In genomic region chr12:15131462-15131861, GRCh38 we compare ENCODE assay signal across 15 cellular contexts.
DNase-seq lines count a peak whose midpoint lies in the region; ATAC-seq and TF ChIP-seq lines count a peak whose summit lies in the region.
"Had no signal": no experiment of that assay in that cellular context is flagged by ENCODE, and none has a peak within 500 bp of the region (broad histone marks: within the 10 kb centered on the region; RNA-seq: fewer than 3 reads in every experiment).

No MANE protein-coding gene starts in this region.

- peaks cover 7% of the 10 kb centered on the region for H3K27me3 Mint-ChIP-seq in activated T-helper 1 cell treated with anti-CD3 and anti-CD28 coated beads, Interleukin-12 subunit alpha, Interleukin-12 subunit beta, Interleukin-2, Interleukin-4 antibody, amounts not matched to agents 30 ng/mL and 10 ng/mL and 1 ng/mL, durations not matched to agents 14 hours and 24 hours and 36 hours (ENCODE audit: insufficient read depth)

- no peak for TF ChIP-seq CTCF in brain microvascular endothelial cell (IDR thresholded peaks at IDR 0.05; ENCODE audit: low read depth, low read length, missing control alignments)
- TF ChIP-seq CTCF in right lobe of liver (IDR thresholded peaks at IDR 0.05), result no peak

- no peak overlapping the region for H3K27ac Mint-ChIP-seq in activated T-helper 1 cell treated with anti-CD3 and anti-CD28 coated beads, Interleukin-12 subunit alpha, Interleukin-12 subunit beta, Interleukin-2, Interleukin-4 antibody, amounts not matched to agents 30 ng/mL and 10 ng/mL and 1 ng/mL, durations not matched to agents 14 hours and 24 hours and 36 hours
- H3K27ac Mint-ChIP-seq: activated naive CD4-positive, alpha-beta T cell treated with anti-CD3 and anti-CD28 coated beads, Interleukin-2, amount 50 U/mL, for 72 hours; IgD-negative memory B cell; mesothelial cell of epicardium had no signal

- H3K4me3 ChIP-seq in brain microvascular endothelial cell (ENCODE audit: low read depth, low read length) (no peak overlapping the region), right lobe of liver (no peak overlapping the region)
- H3K4me3 ChIP-seq: PC-9, testis had no signal

- intact Hi-C loops in left cardiac atrium (cut with DNase I), result no loop called here
- intact Hi-C loops in cardiac septum (cut with DNase I), result no loop called here
- intact Hi-C loops in activated T-helper 1 cell treated with anti-CD3 and anti-CD28 coated beads, Interleukin-12 subunit alpha, Interleukin-12 subunit beta, Interleukin-2, Interleukin-4 antibody, amounts not matched to agents 30 ng/mL and 10 ng/mL and 1 ng/mL, durations not matched to agents 14 hours and 24 hours and 36 hours (cut with micrococcal nuclease), result no loop called here
- intact Hi-C loops in right lobe of liver (cut with DNase I), result no loop called here

- no peak overlapping the region for H3K4me3 Mint-ChIP-seq in activated T-helper 1 cell treated with anti-CD3 and anti-CD28 coated beads, Interleukin-12 subunit alpha, Interleukin-12 subunit beta, Interleukin-2, Interleukin-4 antibody, amounts not matched to agents 30 ng/mL and 10 ng/mL and 1 ng/mL, durations not matched to agents 14 hours and 24 hours and 36 hours
- H3K4me3 Mint-ChIP-seq: IgD-negative memory B cell, mesothelial cell of epicardium had no signal

- H3K9me3 ChIP-seq in right lobe of liver, result no peaks in the 10 kb centered on the region
- H3K9me3 ChIP-seq: testis had no signal

- H3K36me3 ChIP-seq in brain microvascular endothelial cell (replicated peaks) (no peaks in the 10 kb centered on the region), right lobe of liver (no peaks in the 10 kb centered on the region)

- H3K27me3 ChIP-seq in brain microvascular endothelial cell (replicated peaks) (no peaks in the 10 kb centered on the region), right lobe of liver (no peaks in the 10 kb centered on the region)
- H3K27me3 ChIP-seq: testis had no signal

- H3K36me3 Mint-ChIP-seq in activated T-helper 1 cell treated with anti-CD3 and anti-CD28 coated beads, Interleukin-12 subunit alpha, Interleukin-12 subunit beta, Interleukin-2, Interleukin-4 antibody, amounts not matched to agents 30 ng/mL and 10 ng/mL and 1 ng/mL, durations not matched to agents 14 hours and 24 hours and 36 hours (ENCODE audit: low read depth), result no peaks in the 10 kb centered on the region
- H3K36me3 Mint-ChIP-seq: activated naive CD4-positive, alpha-beta T cell treated with anti-CD3 and anti-CD28 coated beads, Interleukin-2, amount 50 U/mL, for 72 hours; IgD-negative memory B cell had no signal

- DNase-seq in left cardiac atrium (no peak), cardiac septum (ENCODE audit: low spot score) (no peak), brain microvascular endothelial cell (peak; percentile 39), kidney glomerular epithelial cell (lab: John Stamatoyannopoulos, UW) (peak; percentile 13), right lobe of liver (no peak), NCI-H345 treated with DMSO at 0.1 percent for 48 hours (lab: John Stamatoyannopoulos, UW; ENCODE audit: unreplicated experiment) (no peak)
- no peak for DNase-seq in activated T-helper 1 cell treated with anti-CD3 and anti-CD28 coated beads, Interleukin-12 subunit alpha, Interleukin-12 subunit beta, Interleukin-2, Interleukin-4 antibody, amounts not matched to agents 30 ng/mL and 10 ng/mL and 1 ng/mL, durations not matched to agents 14 hours and 24 hours and 36 hours (ENCODE audit: low spot score)
- DNase-seq in stimulated activated naive CD4-positive, alpha-beta T cell (lab: John Stamatoyannopoulos, UW), result no peak
- DNase-seq: H7, NCI-H1930, PC-9, testis had no signal

- in situ Hi-C loops in brain microvascular endothelial cell (cut with HindIII; ENCODE audit: low pct_ligation_motif_present, low sequenced_read_pairs), result no loop called here

- H3K9me3 Mint-ChIP-seq in activated T-helper 1 cell treated with anti-CD3 and anti-CD28 coated beads, Interleukin-12 subunit alpha, Interleukin-12 subunit beta, Interleukin-2, Interleukin-4 antibody, amounts not matched to agents 30 ng/mL and 10 ng/mL and 1 ng/mL, durations not matched to agents 14 hours and 24 hours and 36 hours, result no peaks in the 10 kb centered on the region
- H3K9me3 Mint-ChIP-seq: activated naive CD4-positive, alpha-beta T cell treated with anti-CD3 and anti-CD28 coated beads, Interleukin-2, amount 50 U/mL, for 72 hours; IgD-negative memory B cell had no signal

- H3K27ac ChIP-seq in brain microvascular endothelial cell (no peak overlapping the region), right lobe of liver (no peak overlapping the region)
- H3K27ac ChIP-seq: PC-9, testis had no signal

- H3K4me1 Mint-ChIP-seq in activated T-helper 1 cell treated with anti-CD3 and anti-CD28 coated beads, Interleukin-12 subunit alpha, Interleukin-12 subunit beta, Interleukin-2, Interleukin-4 antibody, amounts not matched to agents 30 ng/mL and 10 ng/mL and 1 ng/mL, durations not matched to agents 14 hours and 24 hours and 36 hours (ENCODE audit: low read depth), result no peaks in the 10 kb centered on the region

- 25% methylated on average over 3 of the region's 3 CpGs for WGBS in right lobe of liver (ENCODE audit: insufficient coverage, low coverage, low lambda C conversion rate, missing lambda C conversion rate)

- ATAC-seq in left cardiac atrium, result peak; percentile 50 to 86
- no peak for ATAC-seq in right lobe of liver
- ATAC-seq: activated naive CD4-positive, alpha-beta T cell treated with anti-CD3 and anti-CD28 coated beads, Interleukin-2, amount 50 U/mL, for 72 hours had no signal

- TF ChIP-seq POLR2A in right lobe of liver (IDR thresholded peaks at IDR 0.05), result no peak

- no peaks in the 10 kb centered on the region for H3K4me1 ChIP-seq in right lobe of liver
- H3K4me1 ChIP-seq: testis had no signal

Comparison
In these comparisons a context has a peak if more than half of its experiments do, and no peak if none do; other contexts are left out.
1. ATAC-seq: peak in left cardiac atrium (2 of 2); none in right lobe of liver (0 of 4).
2. DNase-seq: peak in brain microvascular endothelial cell (single experiment) and kidney glomerular epithelial cell (single experiment); none in left cardiac atrium (single experiment), cardiac septum (single experiment), activated T-helper 1 cell treated with anti-CD3 and anti-CD28 coated beads, Interleukin-12 subunit alpha, Interleukin-12 subunit beta, Interleukin-2, Interleukin-4 antibody, amounts not matched to agents 30 ng/mL and 10 ng/mL and 1 ng/mL, durations not matched to agents 14 hours and 24 hours and 36 hours (single experiment), right lobe of liver (0 of 3), NCI-H345 treated with DMSO at 0.1 percent for 48 hours (single experiment) and stimulated activated naive CD4-positive, alpha-beta T cell (0 of 6).